In the genomic region with DNA sequence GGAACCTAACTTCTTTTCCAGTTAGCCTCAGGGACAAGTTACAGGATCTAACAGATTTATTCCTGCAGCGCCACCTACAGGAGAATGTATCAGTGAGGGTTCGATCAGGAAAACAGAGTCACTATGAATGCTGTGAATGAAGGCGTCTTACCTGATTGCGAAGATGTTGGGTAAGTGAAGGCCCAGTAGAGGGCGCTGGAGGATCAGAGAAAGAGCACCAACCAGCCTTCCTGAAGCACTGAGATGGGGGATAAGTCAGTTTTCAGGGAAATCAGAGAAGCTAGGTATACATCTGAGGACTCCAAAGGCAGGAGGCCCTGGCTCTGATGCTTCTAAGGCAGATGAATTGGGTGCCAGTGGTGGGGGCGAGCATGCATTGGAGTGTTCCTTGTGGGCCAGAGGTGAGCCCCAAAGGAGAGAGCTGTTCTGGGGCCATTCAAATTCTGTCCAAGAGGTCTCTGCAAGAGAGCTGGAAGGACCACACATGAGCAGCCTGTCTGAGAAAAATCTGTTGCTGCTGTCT, we compare ENCODE assay signal across 8 cellular contexts.
DNase-seq lines count a peak whose midpoint lies in the region; ATAC-seq, FAIRE-seq and TF ChIP-seq lines count a peak whose summit lies in the region.

No MANE protein-coding gene starts in this region.

- H3K9me1 ChIP-seq in K562 (ENCODE audit: control insufficient read depth, insufficient read depth, low read length), result no peaks in the 10 kb centered on the region

- H3K9me3 ChIP-seq in OCI-LY1 (ENCODE audit: low read length) (no peaks in the 10 kb centered on the region), K562 (replicated peaks; ENCODE audit: control insufficient read depth, insufficient read depth, low read depth, low read length) (no peaks in the 10 kb centered on the region)

- peak; percentile 96 for ATAC-seq in K562

- H3K4me3 ChIP-seq in OCI-LY1 (ENCODE audit: low read depth, low read length, poor library complexity, severe bottlenecking) (no peak overlapping the region), K562 (no peak overlapping the region)

- no peaks in the 10 kb centered on the region for H4K20me1 ChIP-seq in OCI-LY1 (ENCODE audit: insufficient read depth, low read length)
- H4K20me1 ChIP-seq in K562 (replicated peaks; ENCODE audit: control insufficient read depth, insufficient read depth, low read length), result no peaks in the 10 kb centered on the region

- CTCF ChIA-PET in K562 (lab: Yijun Ruan, JAX; ENCODE audit: low intra/inter-chr PET ratio), result interaction anchor here (1.1 kb wide), 1 partner anchor 1943 kb away, joined by 3 read pairs; no protein-coding TSS in a partner anchor

- H3K4me1 ChIP-seq in OCI-LY1 (ENCODE audit: insufficient read depth, low read length, severe bottlenecking), result no peaks in the 10 kb centered on the region
- H3K4me1 ChIP-seq in K562 (replicated peaks in 1 of 2; ENCODE audit: control insufficient read depth in 2 of 2, insufficient read depth in 2 of 2, low read length in 2 of 2), result no peaks in the 10 kb centered on the region

- in situ Hi-C loops in KBM-7 (cut with MboI; ENCODE audit: low pct_unique_long_range_greater_than_20kb, low sequenced_read_pairs) (no loop called here), K562 (cut with MboI) (no loop called here)

- H3K27me3 ChIP-seq in OCI-LY1 (ENCODE audit: insufficient read depth, low read length) (no peaks in the 10 kb centered on the region), K562 (ENCODE audit: control insufficient read depth in 2 of 2, insufficient read depth in 2 of 2, low read length in 2 of 2) (no peaks in the 10 kb centered on the region)

- TF ChIP-seq CTCF in OCI-LY1 (IDR thresholded peaks at IDR 0.05; ENCODE audit: low read length) (peak; percentile 99), K562 (IDR thresholded peaks at IDR 0.05 in 2 of 3, conservative IDR thresholded peaks at IDR 0.05 in 1 of 3; ENCODE audit: insufficient read depth in 2 of 3, low read depth in 1 of 3, low read length in 3 of 3) (peak; percentile 74 to 83 (median 82))

- no peaks in the 10 kb centered on the region for H3K9me2 ChIP-seq in OCI-LY1 (ENCODE audit: low read depth, low read length)

- H3K36me3 ChIP-seq in OCI-LY1 (ENCODE audit: insufficient read depth, low read length) (no peaks in the 10 kb centered on the region), K562 (ENCODE audit: control insufficient read depth, insufficient read depth, low read length) (no peaks in the 10 kb centered on the region)

- TF ChIP-seq RAD21 in K562 (CRISPR knock-in tag; conservative IDR thresholded peaks at IDR 0.05 in 1 of 2, IDR thresholded peaks at IDR 0.05 in 1 of 2), result peak; percentile 66 to 67

- H2AFZ ChIP-seq in OCI-LY1 (ENCODE audit: low read length), result no peak overlapping the region
- no peak overlapping the region for H2AFZ ChIP-seq in K562 (ENCODE audit: low read depth, low read length)

- no peak for TF ChIP-seq EP300 in K562 (IDR thresholded peaks at IDR 0.05; ENCODE audit: low read length)

- peak; percentile 12 for DNase-seq in 8988T
- peak; percentile 34 for DNase-seq in GM04503 (ENCODE audit: low read depth)
- peak; percentile 7 for DNase-seq in H54 (ENCODE audit: insufficient read length, low spot score)
- DNase-seq in KBM-7, result peak; percentile 98
- peak; percentile 40 to 76 (median 58) for DNase-seq in K562 (ENCODE audit: extremely low read depth in 1 of 4, low spot score in 3 of 4)
- peak; percentile 86 for DNase-seq in iris pigment epithelial cell (ENCODE audit: low read depth)
- DNase-seq in stimulated activated CD4-positive, alpha-beta T cell treated with anti-CD3 and anti-CD28 coated beads, TNF-alpha, amount 100 ng/mL, for 24 hours (ENCODE audit: low read depth in 3 of 3), result peak in 2 of 3 experiments; percentile 3 to 19

- H3K9ac ChIP-seq in OCI-LY1 (ENCODE audit: low read length), result no peak overlapping the region
- no peak overlapping the region for H3K9ac ChIP-seq in K562 (ENCODE audit: insufficient read depth in 1 of 2, low read depth in 2 of 2, low read length in 2 of 2)

- POLR2A ChIA-PET in K562 (lab: Yijun Ruan, JAX), result no interaction called here

- H3K27ac ChIP-seq in OCI-LY1 (ENCODE audit: low read depth, low read length, poor library complexity, severe bottlenecking) (no peak overlapping the region), K562 (ENCODE audit: extremely low read depth, low read depth, low read length) (no peak overlapping the region)

- no TSS peak for BruUV-seq in K562 (replicated peaks; lab: Mats Ljungman, UMichigan)

- TF ChIP-seq POLR2A in H54 (IDR thresholded peaks at IDR 0.05; ENCODE audit: low read depth, low read length) (no peak), K562 (conservative IDR thresholded peaks at IDR 0.05) (no peak)

- intact Hi-C loops in K562 (cut with micrococcal nuclease), result loop anchor here (1.0 to 10.0 kb wide), 3 partner anchors 121 to 1943 kb away; no protein-coding TSS in a partner anchor

- H3K79me2 ChIP-seq in OCI-LY1 (ENCODE audit: insufficient read depth, low read length) (no peaks in the 10 kb centered on the region), K562 (ENCODE audit: control insufficient read depth, insufficient read depth, low read length) (no peaks in the 10 kb centered on the region)

- no peaks in the 10 kb centered on the region for H3F3A ChIP-seq in OCI-LY1 (ENCODE audit: insufficient read depth, low read length)

- H3K4me2 ChIP-seq in OCI-LY1 (ENCODE audit: low read length), result no peak overlapping the region
- H3K4me2 ChIP-seq in K562 (ENCODE audit: insufficient read depth, low read length), result no peak overlapping the region

- 19% methylated on average over 6 of the region's 6 CpGs for WGBS in K562 (ENCODE audit: insufficient coverage, low coverage, missing lambda C conversion rate)

- FAIRE-seq in H54 (lab: Jason Lieb, UNC) (peak; percentile 80), K562 (lab: Jason Lieb, UNC) (peak; percentile 81)

TF ChIP-seq in K562, 482 proteins besides CTCF, POLR2A, EP300 and RAD21 (continues in another document):
- TF ChIP-seq, protein P1, sequence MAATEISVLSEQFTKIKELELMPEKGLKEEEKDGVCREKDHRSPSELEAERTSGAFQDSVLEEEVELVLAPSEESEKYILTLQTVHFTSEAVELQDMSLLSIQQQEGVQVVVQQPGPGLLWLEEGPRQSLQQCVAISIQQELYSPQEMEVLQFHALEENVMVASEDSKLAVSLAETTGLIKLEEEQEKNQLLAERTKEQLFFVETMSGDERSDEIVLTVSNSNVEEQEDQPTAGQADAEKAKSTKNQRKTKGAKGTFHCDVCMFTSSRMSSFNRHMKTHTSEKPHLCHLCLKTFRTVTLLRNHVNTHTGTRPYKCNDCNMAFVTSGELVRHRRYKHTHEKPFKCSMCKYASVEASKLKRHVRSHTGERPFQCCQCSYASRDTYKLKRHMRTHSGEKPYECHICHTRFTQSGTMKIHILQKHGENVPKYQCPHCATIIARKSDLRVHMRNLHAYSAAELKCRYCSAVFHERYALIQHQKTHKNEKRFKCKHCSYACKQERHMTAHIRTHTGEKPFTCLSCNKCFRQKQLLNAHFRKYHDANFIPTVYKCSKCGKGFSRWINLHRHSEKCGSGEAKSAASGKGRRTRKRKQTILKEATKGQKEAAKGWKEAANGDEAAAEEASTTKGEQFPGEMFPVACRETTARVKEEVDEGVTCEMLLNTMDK (IDR thresholded peaks at IDR 0.05; ENCODE audit: borderline replicate concordance, insufficient read depth, low read depth, low read length, poor library complexity, severe bottlenecking), result peak; percentile 16
- TF ChIP-seq ZKSCAN1 (IDR thresholded peaks at IDR 0.05; ENCODE audit: low read depth, low read length) (no peak), YY1 (IDR thresholded peaks at IDR 0.05; ENCODE audit: borderline replicate concordance in 1 of 3, control insufficient read depth in 1 of 3, extremely low read depth in 1 of 3, insufficient read depth in 3 of 3, insufficient read length in 1 of 3, insufficient replicate concordance in 2 of 3, low read depth in 1 of 3, low read length in 2 of 3) (no peak), RBM15 (IDR thresholded peaks at IDR 0.05; ENCODE audit: insufficient read depth, low read length) (no peak), CHCHD3 (CRISPR knock-in tag; IDR thresholded peaks at IDR 0.05) (no peak), TRIM24 (IDR thresholded peaks at IDR 0.05) (no peak), NCOA6 (IDR thresholded peaks at IDR 0.05) (no peak), ZNF696 (CRISPR knock-in tag; conservative IDR thresholded peaks at IDR 0.05) (no peak), ARNT (IDR thresholded peaks at IDR 0.05) (no peak), NFXL1 (CRISPR knock-in tag; IDR thresholded peaks at IDR 0.05) (no peak), TEAD4 (IDR thresholded peaks at IDR 0.05; ENCODE audit: low read length) (no peak), TEAD4 (CRISPR knock-in tag; IDR thresholded peaks at IDR 0.05; ENCODE audit: borderline replicate concordance) (no peak), ARID2 (IDR thresholded peaks at IDR 0.05) (0 out of 2 replicates have a peak, but pooled peaks have one; percentile 40), FOXA3 (CRISPR knock-in tag; conservative IDR thresholded peaks at IDR 0.05 in 1 of 2, IDR thresholded peaks at IDR 0.05 in 1 of 2) (no peak)
- TF ChIP-seq, protein P2, sequence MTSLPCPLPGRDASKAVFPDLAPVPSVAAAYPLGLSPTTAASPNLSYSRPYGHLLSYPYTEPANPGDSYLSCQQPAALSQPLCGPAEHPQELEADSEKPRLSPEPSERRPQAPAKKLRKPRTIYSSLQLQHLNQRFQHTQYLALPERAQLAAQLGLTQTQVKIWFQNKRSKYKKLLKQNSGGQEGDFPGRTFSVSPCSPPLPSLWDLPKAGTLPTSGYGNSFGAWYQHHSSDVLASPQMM (CRISPR knock-in tag; IDR thresholded peaks at IDR 0.05), result no peak
- TF ChIP-seq, protein P3, sequence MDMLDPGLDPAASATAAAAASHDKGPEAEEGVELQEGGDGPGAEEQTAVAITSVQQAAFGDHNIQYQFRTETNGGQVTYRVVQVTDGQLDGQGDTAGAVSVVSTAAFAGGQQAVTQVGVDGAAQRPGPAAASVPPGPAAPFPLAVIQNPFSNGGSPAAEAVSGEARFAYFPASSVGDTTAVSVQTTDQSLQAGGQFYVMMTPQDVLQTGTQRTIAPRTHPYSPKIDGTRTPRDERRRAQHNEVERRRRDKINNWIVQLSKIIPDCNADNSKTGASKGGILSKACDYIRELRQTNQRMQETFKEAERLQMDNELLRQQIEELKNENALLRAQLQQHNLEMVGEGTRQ (CRISPR knock-in tag; IDR thresholded peaks at IDR 0.05), result no peak
- TF ChIP-seq, protein P4, sequence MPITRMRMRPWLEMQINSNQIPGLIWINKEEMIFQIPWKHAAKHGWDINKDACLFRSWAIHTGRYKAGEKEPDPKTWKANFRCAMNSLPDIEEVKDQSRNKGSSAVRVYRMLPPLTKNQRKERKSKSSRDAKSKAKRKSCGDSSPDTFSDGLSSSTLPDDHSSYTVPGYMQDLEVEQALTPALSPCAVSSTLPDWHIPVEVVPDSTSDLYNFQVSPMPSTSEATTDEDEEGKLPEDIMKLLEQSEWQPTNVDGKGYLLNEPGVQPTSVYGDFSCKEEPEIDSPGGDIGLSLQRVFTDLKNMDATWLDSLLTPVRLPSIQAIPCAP (CRISPR knock-in tag; IDR thresholded peaks at IDR 0.05; ENCODE audit: borderline replicate concordance), result no peak

Comparison
In these comparisons a context has a peak if more than half of its experiments do, and no peak if none do; other contexts are left out.
1. DNase-seq: peak in every context shown above with its lines; median percentile 98 in KBM-7; 86 in iris pigment epithelial cell; 58 in K562; 34 in GM04503; 12 in 8988T; 11 in stimulated activated CD4-positive, alpha-beta T cell treated with anti-CD3 and anti-CD28 coated beads, TNF-alpha, amount 100 ng/mL, for 24 hours; 7 in H54.